ENCODE assay signal across 9 cellular contexts in genomic region chr12:78457951-78458350, GRCh38.
DNase-seq lines count a peak whose midpoint lies in the region; ATAC-seq, FAIRE-seq and TF ChIP-seq lines count a peak whose summit lies in the region.
"Had no signal": no experiment of that assay in that cellular context is flagged by ENCODE, and none has a peak within 500 bp of the region (broad histone marks: within the 10 kb centered on the region; RNA-seq: fewer than 3 reads in every experiment).

No MANE protein-coding gene starts in this region.

- no peak overlapping the region for H3K4me3 ChIP-seq in astrocyte of the spinal cord (ENCODE audit: low read depth, low read length)
- H3K4me3 ChIP-seq in endodermal cell (ENCODE audit: low read length): no peak overlapping the region
- no peak overlapping the region for H3K4me3 ChIP-seq in A673 (ENCODE audit: low read depth, low read length, poor library complexity, severe bottlenecking)
- H3K4me3 ChIP-seq: K562 had no signal

- intact Hi-C loops in A673 (cut with micrococcal nuclease; ENCODE audit: unreplicated experiment): no loop called here

- no peak overlapping the region for H3K9ac ChIP-seq in endodermal cell (ENCODE audit: extremely low read depth, low read length, poor library complexity, severe bottlenecking)

- H3K27ac ChIP-seq in endodermal cell (ENCODE audit: low read depth, low read length) (no peak overlapping the region), A673 (ENCODE audit: low read depth, low read length, poor library complexity, severe bottlenecking) (no peak overlapping the region)

- DNase-seq in GM12891 (ENCODE audit: insufficient read length, low spot score) (peak; percentile 3), astrocyte of the spinal cord (ENCODE audit: low read depth, low spot score) (peak; percentile 22), endodermal cell (no peak), A673 (ENCODE audit: low spot score) (no peak)
- no peak for DNase-seq in activated naive CD4-positive, alpha-beta T cell treated with Interleukin-2 at 50 U/mL for 16 hours
- DNase-seq in natural killer cell treated with Interleukin-12 subunit alpha and Interleukin-12 subunit beta and Interleukin-15 and Interleukin-18, amount 100 ng/mL, for 72 hours (ENCODE audit: low spot score): no peak

- ATAC-seq in GM21528 (IDR thresholded peaks at IDR 0.05; ENCODE audit: low FRiP score, unreplicated experiment) (peak; percentile 100), HG03354 (IDR thresholded peaks at IDR 0.05; ENCODE audit: poor library complexity, severe bottlenecking, unreplicated experiment) (peak; percentile 98)
- no peak for ATAC-seq in natural killer cell treated with Interleukin-12 subunit alpha and Interleukin-12 subunit beta and Interleukin-15 and Interleukin-18, amount 100 ng/mL, for 72 hours
- ATAC-seq: K562 had no signal

- no peaks in the 10 kb centered on the region for H3K36me3 ChIP-seq in endodermal cell (ENCODE audit: control insufficient read depth, insufficient read depth, low read length)
- H3K36me3 ChIP-seq in A673 (ENCODE audit: insufficient read depth, low read length, poor library complexity, severe bottlenecking): no peaks in the 10 kb centered on the region

- H3K27me3 ChIP-seq in endodermal cell (ENCODE audit: control insufficient read depth, insufficient read depth, low read length, poor library complexity, severe bottlenecking) (no peaks in the 10 kb centered on the region), A673 (replicated peaks; ENCODE audit: insufficient read depth, low read depth, low read length, poor library complexity) (no peaks in the 10 kb centered on the region)

- POLR2A ChIA-PET in A673 (lab: Charles Lee; ENCODE audit: low non-redundant PET): no interaction called here

- H3K9me3 ChIP-seq in endodermal cell (ENCODE audit: control insufficient read depth, low read length): no peaks in the 10 kb centered on the region
- H3K9me3 ChIP-seq in A673 (ENCODE audit: low read depth, low read length, poor library complexity, severe bottlenecking): no peaks in the 10 kb centered on the region

- WGBS in endodermal cell (ENCODE audit: insufficient coverage in 1 of 2, insufficient read length in 1 of 2), 2 experiments: 92% methylated on average over 1 of the region's 1 CpG; no CpG with 5 or more reads in 1 of the 2 experiments

- no peaks in the 10 kb centered on the region for H3K27me3 Mint-ChIP-seq in endodermal cell (ENCODE audit: insufficient read depth)
- H3K27me3 Mint-ChIP-seq in natural killer cell treated with Interleukin-12 subunit alpha and Interleukin-12 subunit beta and Interleukin-15 and Interleukin-18, amount 100 ng/mL, for 72 hours: no peaks in the 10 kb centered on the region

- in situ Hi-C loops in astrocyte of the spinal cord (cut with HindIII; ENCODE audit: low sequenced_read_pairs): no loop called here

- no peak for TF ChIP-seq CTCF in astrocyte of the spinal cord (IDR thresholded peaks at IDR 0.05; ENCODE audit: low read depth, low read length)
- TF ChIP-seq CTCF in endodermal cell (conservative IDR thresholded peaks at IDR 0.05): no peak
- TF ChIP-seq CTCF in A673 (conservative IDR thresholded peaks at IDR 0.05; ENCODE audit: low read depth, low read length): no peak

- no peak for FAIRE-seq in GM12891 (lab: Jason Lieb, UNC)
- FAIRE-seq: K562 had no signal

- BruUV-seq in A673 (replicated peaks; lab: Mats Ljungman, UMichigan): no TSS peak

- no peak overlapping the region for H3K27ac Mint-ChIP-seq in endodermal cell
- no peak overlapping the region for H3K27ac Mint-ChIP-seq in natural killer cell treated with Interleukin-12 subunit alpha and Interleukin-12 subunit beta and Interleukin-15 and Interleukin-18, amount 100 ng/mL, for 72 hours

- H3K4me1 ChIP-seq in endodermal cell (ENCODE audit: control insufficient read depth, insufficient read depth, low read length): no peaks in the 10 kb centered on the region
- H3K4me1 ChIP-seq in A673 (ENCODE audit: insufficient read depth, low read length, poor library complexity, severe bottlenecking): no peaks in the 10 kb centered on the region

- no peaks in the 10 kb centered on the region for H3K36me3 Mint-ChIP-seq in endodermal cell (ENCODE audit: low read depth)
- H3K36me3 Mint-ChIP-seq in natural killer cell treated with Interleukin-12 subunit alpha and Interleukin-12 subunit beta and Interleukin-15 and Interleukin-18, amount 100 ng/mL, for 72 hours: peaks cover 7% of the 10 kb centered on the region

- peaks cover 7% of the 10 kb centered on the region for H3K4me1 Mint-ChIP-seq in endodermal cell
- H3K4me1 Mint-ChIP-seq in natural killer cell treated with Interleukin-12 subunit alpha and Interleukin-12 subunit beta and Interleukin-15 and Interleukin-18, amount 100 ng/mL, for 72 hours (ENCODE audit: low read depth in 2 of 2): no peaks in the 10 kb centered on the region

- CTCF ChIA-PET in A673 (lab: Charles Lee): no interaction called here

- H3K9me3 Mint-ChIP-seq in endodermal cell: no peaks in the 10 kb centered on the region
- H3K9me3 Mint-ChIP-seq in natural killer cell treated with Interleukin-12 subunit alpha and Interleukin-12 subunit beta and Interleukin-15 and Interleukin-18, amount 100 ng/mL, for 72 hours: peaks cover 14% of the 10 kb centered on the region

- TF ChIP-seq POLR2A in GM12891 (IDR thresholded peaks at IDR 0.05; ENCODE audit: low read depth, low read length): no peak

- H3K4me3 Mint-ChIP-seq in endodermal cell: no peak overlapping the region
- no peak overlapping the region for H3K4me3 Mint-ChIP-seq in natural killer cell treated with Interleukin-12 subunit alpha and Interleukin-12 subunit beta and Interleukin-15 and Interleukin-18, amount 100 ng/mL, for 72 hours

TF ChIP-seq in GM12891, 5 proteins besides CTCF, POLR2A, EP300 and RAD21:
- TF ChIP-seq PAX5 (IDR thresholded peaks at IDR 0.05; ENCODE audit: insufficient read depth, low read length, severe bottlenecking): no peak
- TF ChIP-seq SPI1 (IDR thresholded peaks at IDR 0.05; ENCODE audit: low read depth, low read length): peak; percentile 91
- TF ChIP-seq POLR2AphosphoS5 (IDR thresholded peaks at IDR 0.05; ENCODE audit: low read depth, low read length): no peak

Comparison
In these comparisons a context has a peak if more than half of its experiments do, and no peak if none do; other contexts are left out.
1. DNase-seq: peak in GM12891 (single experiment) and astrocyte of the spinal cord (single experiment); none in endodermal cell (single experiment), A673 (single experiment), activated naive CD4-positive, alpha-beta T cell treated with Interleukin-2 at 50 U/mL for 16 hours (single experiment) and natural killer cell treated with Interleukin-12 subunit alpha and Interleukin-12 subunit beta and Interleukin-15 and Interleukin-18, amount 100 ng/mL, for 72 hours (single experiment).
2. ATAC-seq: peak in GM21528 (single experiment) and HG03354 (single experiment); none in natural killer cell treated with Interleukin-12 subunit alpha and Interleukin-12 subunit beta and Interleukin-15 and Interleukin-18, amount 100 ng/mL, for 72 hours (0 of 2).